Comparison of ENCODE assay signal across 8 cellular contexts in genomic region chr1:228488107-228488817, GRCh38. TPM values are rescaled to one million over a fixed set of nuclear protein-coding genes. Genes with fewer than 3 reads are reported as not detected.
DNase-seq lines count a peak whose midpoint lies in the region; ATAC-seq, FAIRE-seq and TF ChIP-seq lines count a peak whose summit lies in the region.

No MANE protein-coding gene starts in this region.

- POLR2A ChIA-PET in CD8-positive, alpha-beta memory T cell (lab: Charles Lee), result interaction anchor here (0.6 to 2.6 kb wide), 4 partner anchors 9 to 31 kb away, joined by 3 to 54 read pairs (median 4); a partner anchor contains a TSS

- H3K36me3 ChIP-seq in CD8-positive, alpha-beta memory T cell (ENCODE audit: insufficient read depth, low read length), result peaks cover 18% of the 10 kb centered on the region
- H3K36me3 ChIP-seq in brain microvascular endothelial cell (replicated peaks) (peaks cover 22% of the 10 kb centered on the region), mucosa of stomach (ENCODE audit: control insufficient read depth, insufficient read depth, low read length) (no peaks in the 10 kb centered on the region)

- H3K9ac ChIP-seq in mucosa of stomach (ENCODE audit: low read length), result peak overlapping the region; percentile 74

- no peaks in the 10 kb centered on the region for H3K9me3 Mint-ChIP-seq in CD8-positive, alpha-beta memory T cell

- H3K27me3 Mint-ChIP-seq in CD8-positive, alpha-beta memory T cell, result peaks cover 0 to 3% of the 10 kb centered on the region in 2 donors

- CTCF ChIA-PET in CD8-positive, alpha-beta memory T cell (lab: Charles Lee), result interaction anchor here (0.7 to 3.2 kb wide), 4 partner anchors 13 to 274 kb away, joined by 3 to 9 read pairs (median 8); a partner anchor contains a TSS

- H3K4me1 ChIP-seq in CD8-positive, alpha-beta memory T cell (ENCODE audit: insufficient read depth, low read length), result peaks cover 24% of the 10 kb centered on the region
- peaks cover 12% of the 10 kb centered on the region for H3K4me1 ChIP-seq in mucosa of stomach (ENCODE audit: control insufficient read depth, insufficient read depth, low read length)

- no peaks in the 10 kb centered on the region for H3K27me3 ChIP-seq in CD8-positive, alpha-beta memory T cell (ENCODE audit: insufficient read depth, low read length, poor library complexity, severe bottlenecking)
- H3K27me3 ChIP-seq in brain microvascular endothelial cell (replicated peaks), result no peaks in the 10 kb centered on the region
- H3K27me3 ChIP-seq in mucosa of stomach (ENCODE audit: control insufficient read depth, insufficient read depth, low read length), result no peaks in the 10 kb centered on the region

- in situ Hi-C loops in brain microvascular endothelial cell (cut with HindIII; ENCODE audit: low pct_ligation_motif_present, low sequenced_read_pairs), result no loop called here

- H3K9me3 ChIP-seq in CD8-positive, alpha-beta memory T cell (ENCODE audit: low read length), result no peaks in the 10 kb centered on the region
- H3K9me3 ChIP-seq in mucosa of stomach (ENCODE audit: control insufficient read depth, low read length), result no peaks in the 10 kb centered on the region

- no peak for ATAC-seq in HG02852 (IDR thresholded peaks at IDR 0.05; ENCODE audit: unreplicated experiment)

- no peak for FAIRE-seq in HTR-8/SVneo (lab: Jason Lieb, UNC)

- H3K27ac Mint-ChIP-seq in CD8-positive, alpha-beta memory T cell, result peak overlapping the region; percentile 65 to 99 (median 94)

- peak overlapping the region; percentile 83 to 96 (median 88) for H3K4me3 Mint-ChIP-seq in CD8-positive, alpha-beta memory T cell

- H3K4me3 ChIP-seq in CD8-positive, alpha-beta memory T cell (ENCODE audit: low read length), result peak overlapping the region; percentile 49
- peak overlapping the region; percentile 95 for H3K4me3 ChIP-seq in brain microvascular endothelial cell (ENCODE audit: low read depth, low read length)
- peak overlapping the region; percentile 14 for H3K4me3 ChIP-seq in mucosa of stomach (ENCODE audit: low read length)

- peaks cover 33 to 53% (median 34%) of the 10 kb centered on the region in 3 donors for H3K4me1 Mint-ChIP-seq in CD8-positive, alpha-beta memory T cell

- H3K27ac ChIP-seq in CD8-positive, alpha-beta memory T cell (ENCODE audit: low read depth, low read length), result peak overlapping the region; percentile 100
- H3K27ac ChIP-seq in brain microvascular endothelial cell, result no peak overlapping the region

- no peak for DNase-seq in CD8-positive, alpha-beta memory T cell
- DNase-seq in HTR-8/SVneo (ENCODE audit: insufficient read length, low spot score) (peak; percentile 28), brain microvascular endothelial cell (no peak), iPS-NIHi7 (ENCODE audit: extremely low spot score) (no peak)
- DNase-seq in stimulated activated CD4-positive, alpha-beta T cell treated with anti-CD3 and anti-CD28 coated beads, Interleukin-2, amount 100 ng/mL, for 24 hours, result no peak
- no peak for DNase-seq in effector CD8-positive, alpha-beta T cell (lab: John Stamatoyannopoulos, UW)

- peaks cover 0 to 49% (median 7%) of the 10 kb centered on the region in 3 donors for H3K36me3 Mint-ChIP-seq in CD8-positive, alpha-beta memory T cell

- no peak for TF ChIP-seq CTCF in brain microvascular endothelial cell (IDR thresholded peaks at IDR 0.05; ENCODE audit: low read depth, low read length, missing control alignments)

RNA-seq across cellular contexts. Expression of gene RNF187, which starts 1.1 kb away (rescaled TPM):
- total RNA-seq in CD8-positive, alpha-beta memory T cell, result 100 to 1,000 TPM; 128 to 129 TPM
- polyA plus RNA-seq in CD8-positive, alpha-beta memory T cell, result 56.7 TPM

Comparison
In these comparisons a context has a peak if more than half of its experiments do, and no peak if none do; other contexts are left out.
1. H3K4me3 ChIP-seq: peak in every context shown above with its lines; median percentile 95 in brain microvascular endothelial cell; 49 in CD8-positive, alpha-beta memory T cell; 14 in mucosa of stomach.